ENCODE assay signal across 1 cellular context in the genomic region with DNA sequence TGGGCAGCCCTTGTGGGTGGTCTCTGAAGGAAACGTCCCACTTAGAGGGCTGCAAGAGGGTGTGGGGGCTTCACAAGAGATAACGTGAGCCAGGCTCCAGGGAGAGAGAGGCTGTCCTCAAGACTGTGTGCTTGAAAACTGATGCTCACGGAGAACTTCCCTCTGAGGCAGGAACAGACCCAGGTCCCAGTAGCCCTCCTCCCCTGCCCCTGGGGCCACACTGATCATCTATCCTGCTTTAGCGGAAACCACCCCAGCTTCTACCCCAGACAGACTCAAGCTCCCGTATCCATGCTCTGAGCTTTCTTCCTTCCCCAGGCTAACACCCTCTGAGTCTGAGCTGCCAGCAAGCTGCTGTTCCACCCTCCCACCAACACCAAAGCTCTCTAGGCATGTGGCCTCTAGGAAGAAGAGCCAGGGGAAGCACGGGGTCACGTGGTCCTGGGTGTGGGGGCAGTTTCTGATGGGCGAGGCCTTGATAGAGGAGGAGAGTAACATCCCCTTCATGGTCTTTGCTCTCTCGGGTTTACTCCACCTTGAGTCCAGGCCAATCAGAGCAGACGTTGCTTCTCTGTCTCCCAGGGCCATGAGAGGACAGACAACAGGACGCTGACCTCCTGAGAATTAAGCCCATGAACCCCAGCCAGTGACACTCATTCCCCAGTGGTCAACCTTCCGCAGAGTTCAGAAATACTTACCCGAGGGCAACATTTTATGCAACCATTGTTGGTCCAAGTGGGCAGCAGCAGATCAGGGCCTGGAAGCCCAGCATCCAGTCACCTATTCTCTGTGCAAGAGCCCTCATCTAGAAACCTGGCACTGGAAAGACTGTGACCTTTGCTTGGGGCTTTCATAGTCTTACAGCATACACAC.
TF ChIP-seq lines count a peak whose summit lies in the region.

No MANE protein-coding gene starts in this region.

TF ChIP-seq in HepG2, 621 proteins besides CTCF, POLR2A, EP300 and RAD21 (continued from another document and continues in another):
- TF ChIP-seq GPN1 (CRISPR knock-in tag; IDR thresholded peaks at IDR 0.05; ENCODE audit: borderline replicate concordance) (peak; percentile 67; the same call in 1 of the 2 replicates), PHF20 (CRISPR knock-in tag; IDR thresholded peaks at IDR 0.05) (no peak), HOXD1 (CRISPR knock-in tag; IDR thresholded peaks at IDR 0.05) (peak; percentile 43), HNRNPH1 (optimal IDR thresholded peaks at IDR 0.05; ENCODE audit: low read depth, low read length) (peak; percentile 97), NCOA1 (CRISPR knock-in tag; IDR thresholded peaks at IDR 0.05) (no peak), NCOR1 (IDR thresholded peaks at IDR 0.05; ENCODE audit: borderline replicate concordance, low read length) (peak; percentile 97), ZNF614 (CRISPR knock-in tag; IDR thresholded peaks at IDR 0.05; ENCODE audit: borderline replicate concordance) (peak; percentile 99), FOXC1 (CRISPR knock-in tag; IDR thresholded peaks at IDR 0.05; ENCODE audit: borderline replicate concordance) (no peak), KLF13 (CRISPR knock-in tag; IDR thresholded peaks at IDR 0.05) (peak; percentile 74; the same call in 1 of the 2 replicates), ZFY (CRISPR knock-in tag; IDR thresholded peaks at IDR 0.05) (peak; percentile 83), ZNF235 (CRISPR knock-in tag; IDR thresholded peaks at IDR 0.05; ENCODE audit: borderline replicate concordance) (peak; percentile 97; the same call in 1 of the 2 replicates), PHB2 (IDR thresholded peaks at IDR 0.05; ENCODE audit: partially characterized antibody) (no peak), HDAC2 (CRISPR knock-in tag; IDR thresholded peaks at IDR 0.05) (peak; percentile 98), NR1H2 (CRISPR knock-in tag; IDR thresholded peaks at IDR 0.05; ENCODE audit: borderline replicate concordance, low read depth) (no peak), ZNF136 (CRISPR knock-in tag; IDR thresholded peaks at IDR 0.05; ENCODE audit: low read depth) (peak; percentile 98), ZBTB42 (CRISPR knock-in tag; IDR thresholded peaks at IDR 0.05) (peak; percentile 74; the same call in 1 of the 2 replicates), CHD4 (IDR thresholded peaks at IDR 0.05; ENCODE audit: borderline replicate concordance, low read length) (no peak), NFIB (CRISPR knock-in tag; IDR thresholded peaks at IDR 0.05; ENCODE audit: borderline replicate concordance) (no peak), ZFYVE20 (CRISPR knock-in tag; IDR thresholded peaks at IDR 0.05; ENCODE audit: borderline replicate concordance, low read depth) (0 out of 2 replicates have a peak, but pooled peaks have one; percentile 63), RARG (CRISPR knock-in tag; IDR thresholded peaks at IDR 0.05; ENCODE audit: low read depth) (peak; percentile 99), POLR2G (IDR thresholded peaks at IDR 0.05; ENCODE audit: low read depth, low read length) (peak; percentile 99), ZNF883 (CRISPR knock-in tag; IDR thresholded peaks at IDR 0.05; ENCODE audit: not compliant biosample characterization) (peak; percentile 98), ZNF180 (CRISPR knock-in tag; IDR thresholded peaks at IDR 0.05; ENCODE audit: borderline replicate concordance, low read depth) (no peak), MATR3 (CRISPR knock-in tag; IDR thresholded peaks at IDR 0.05) (peak; percentile 91; the same call in 1 of the 2 replicates), KDM3A (CRISPR knock-in tag; IDR thresholded peaks at IDR 0.05; ENCODE audit: low read depth) (peak; percentile 99), HES4 (CRISPR knock-in tag; IDR thresholded peaks at IDR 0.05; ENCODE audit: borderline replicate concordance) (no peak), ZNF552 (CRISPR knock-in tag; IDR thresholded peaks at IDR 0.05; ENCODE audit: borderline replicate concordance) (peak; percentile 94), ZNF446 (CRISPR knock-in tag; IDR thresholded peaks at IDR 0.05) (no peak), ZNF44 (CRISPR knock-in tag; IDR thresholded peaks at IDR 0.05) (peak; percentile 76), MTA1 (CRISPR knock-in tag; IDR thresholded peaks at IDR 0.05; ENCODE audit: borderline replicate concordance) (peak; percentile 82; the same call in 1 of the 2 replicates), POGZ (CRISPR knock-in tag; IDR thresholded peaks at IDR 0.05) (peak; percentile 98), STAT5B (CRISPR knock-in tag; IDR thresholded peaks at IDR 0.05) (peak; percentile 91), CHCHD3 (CRISPR knock-in tag; IDR thresholded peaks at IDR 0.05) (peak; percentile 95; the same call in 1 of the 2 replicates), EHMT2 (IDR thresholded peaks at IDR 0.05; ENCODE audit: borderline replicate concordance, low read depth, low read length) (peak; percentile 95; the same call in 1 of the 2 replicates), FOXA3 (CRISPR knock-in tag; IDR thresholded peaks at IDR 0.05) (peak; percentile 90), RORA (CRISPR knock-in tag; IDR thresholded peaks at IDR 0.05) (no peak), ZNF383 (CRISPR knock-in tag; IDR thresholded peaks at IDR 0.05; ENCODE audit: borderline replicate concordance) (peak; percentile 100), ZNF17 (CRISPR knock-in tag; IDR thresholded peaks at IDR 0.05) (no peak), SRSF4 (IDR thresholded peaks at IDR 0.05; ENCODE audit: low read depth, low read length, poor library complexity, severe bottlenecking) (no peak), ZBTB7A (CRISPR knock-in tag; IDR thresholded peaks at IDR 0.05) (no peak), IKZF1 (IDR thresholded peaks at IDR 0.05) (no peak), DNMT1 (CRISPR knock-in tag; IDR thresholded peaks at IDR 0.05) (no peak), ELF3 (CRISPR knock-in tag; IDR thresholded peaks at IDR 0.05) (peak; percentile 96), MTA3 (CRISPR knock-in tag; IDR thresholded peaks at IDR 0.05) (no peak)
- TF ChIP-seq, protein P1, sequence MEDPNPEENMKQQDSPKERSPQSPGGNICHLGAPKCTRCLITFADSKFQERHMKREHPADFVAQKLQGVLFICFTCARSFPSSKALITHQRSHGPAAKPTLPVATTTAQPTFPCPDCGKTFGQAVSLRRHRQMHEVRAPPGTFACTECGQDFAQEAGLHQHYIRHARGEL (CRISPR knock-in tag; IDR thresholded peaks at IDR 0.05) = no peak; the same call in 1 of the 2 replicates
- TF ChIP-seq, protein P2, sequence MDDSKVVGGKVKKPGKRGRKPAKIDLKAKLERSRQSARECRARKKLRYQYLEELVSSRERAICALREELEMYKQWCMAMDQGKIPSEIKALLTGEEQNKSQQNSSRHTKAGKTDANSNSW (CRISPR knock-in tag; IDR thresholded peaks at IDR 0.05; ENCODE audit: borderline replicate concordance) = peak; percentile 53; the same call in 1 of the 2 replicates
- TF ChIP-seq, protein P3, sequence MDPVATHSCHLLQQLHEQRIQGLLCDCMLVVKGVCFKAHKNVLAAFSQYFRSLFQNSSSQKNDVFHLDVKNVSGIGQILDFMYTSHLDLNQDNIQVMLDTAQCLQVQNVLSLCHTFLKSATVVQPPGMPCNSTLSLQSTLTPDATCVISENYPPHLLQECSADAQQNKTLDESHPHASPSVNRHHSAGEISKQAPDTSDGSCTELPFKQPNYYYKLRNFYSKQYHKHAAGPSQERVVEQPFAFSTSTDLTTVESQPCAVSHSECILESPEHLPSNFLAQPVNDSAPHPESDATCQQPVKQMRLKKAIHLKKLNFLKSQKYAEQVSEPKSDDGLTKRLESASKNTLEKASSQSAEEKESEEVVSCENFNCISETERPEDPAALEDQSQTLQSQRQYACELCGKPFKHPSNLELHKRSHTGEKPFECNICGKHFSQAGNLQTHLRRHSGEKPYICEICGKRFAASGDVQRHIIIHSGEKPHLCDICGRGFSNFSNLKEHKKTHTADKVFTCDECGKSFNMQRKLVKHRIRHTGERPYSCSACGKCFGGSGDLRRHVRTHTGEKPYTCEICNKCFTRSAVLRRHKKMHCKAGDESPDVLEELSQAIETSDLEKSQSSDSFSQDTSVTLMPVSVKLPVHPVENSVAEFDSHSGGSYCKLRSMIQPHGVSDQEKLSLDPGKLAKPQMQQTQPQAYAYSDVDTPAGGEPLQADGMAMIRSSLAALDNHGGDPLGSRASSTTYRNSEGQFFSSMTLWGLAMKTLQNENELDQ (CRISPR knock-in tag; IDR thresholded peaks at IDR 0.05; ENCODE audit: borderline replicate concordance) = no peak; the same call in 1 of the 2 replicates
- TF ChIP-seq, protein P4, sequence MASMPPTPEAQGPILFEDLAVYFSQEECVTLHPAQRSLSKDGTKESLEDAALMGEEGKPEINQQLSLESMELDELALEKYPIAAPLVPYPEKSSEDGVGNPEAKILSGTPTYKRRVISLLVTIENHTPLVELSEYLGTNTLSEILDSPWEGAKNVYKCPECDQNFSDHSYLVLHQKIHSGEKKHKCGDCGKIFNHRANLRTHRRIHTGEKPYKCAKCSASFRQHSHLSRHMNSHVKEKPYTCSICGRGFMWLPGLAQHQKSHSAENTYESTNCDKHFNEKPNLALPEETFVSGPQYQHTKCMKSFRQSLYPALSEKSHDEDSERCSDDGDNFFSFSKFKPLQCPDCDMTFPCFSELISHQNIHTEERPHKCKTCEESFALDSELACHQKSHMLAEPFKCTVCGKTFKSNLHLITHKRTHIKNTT (CRISPR knock-in tag; IDR thresholded peaks at IDR 0.05) = no peak
- TF ChIP-seq, protein P5, sequence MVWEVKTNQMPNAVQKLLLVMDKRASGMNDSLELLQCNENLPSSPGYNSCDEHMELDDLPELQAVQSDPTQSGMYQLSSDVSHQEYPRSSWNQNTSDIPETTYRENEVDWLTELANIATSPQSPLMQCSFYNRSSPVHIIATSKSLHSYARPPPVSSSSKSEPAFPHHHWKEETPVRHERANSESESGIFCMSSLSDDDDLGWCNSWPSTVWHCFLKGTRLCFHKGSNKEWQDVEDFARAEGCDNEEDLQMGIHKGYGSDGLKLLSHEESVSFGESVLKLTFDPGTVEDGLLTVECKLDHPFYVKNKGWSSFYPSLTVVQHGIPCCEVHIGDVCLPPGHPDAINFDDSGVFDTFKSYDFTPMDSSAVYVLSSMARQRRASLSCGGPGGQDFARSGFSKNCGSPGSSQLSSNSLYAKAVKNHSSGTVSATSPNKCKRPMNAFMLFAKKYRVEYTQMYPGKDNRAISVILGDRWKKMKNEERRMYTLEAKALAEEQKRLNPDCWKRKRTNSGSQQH (CRISPR knock-in tag; IDR thresholded peaks at IDR 0.05; ENCODE audit: low read depth) = peak; percentile 98
- TF ChIP-seq, protein P6, sequence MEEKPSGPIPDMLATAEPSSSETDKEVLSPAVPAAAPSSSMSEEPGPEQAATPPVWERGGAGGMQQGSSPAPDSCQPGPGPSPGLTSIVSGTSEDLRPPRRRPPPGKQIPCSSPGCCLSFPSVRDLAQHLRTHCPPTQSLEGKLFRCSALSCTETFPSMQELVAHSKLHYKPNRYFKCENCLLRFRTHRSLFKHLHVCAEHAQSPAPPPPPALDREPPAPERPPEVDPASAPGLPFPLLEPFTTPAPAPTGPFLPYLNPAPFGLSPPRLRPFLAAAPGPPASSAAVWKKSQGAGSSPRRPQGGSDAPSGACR (CRISPR knock-in tag; IDR thresholded peaks at IDR 0.05) = no peak
- TF ChIP-seq, protein P7, sequence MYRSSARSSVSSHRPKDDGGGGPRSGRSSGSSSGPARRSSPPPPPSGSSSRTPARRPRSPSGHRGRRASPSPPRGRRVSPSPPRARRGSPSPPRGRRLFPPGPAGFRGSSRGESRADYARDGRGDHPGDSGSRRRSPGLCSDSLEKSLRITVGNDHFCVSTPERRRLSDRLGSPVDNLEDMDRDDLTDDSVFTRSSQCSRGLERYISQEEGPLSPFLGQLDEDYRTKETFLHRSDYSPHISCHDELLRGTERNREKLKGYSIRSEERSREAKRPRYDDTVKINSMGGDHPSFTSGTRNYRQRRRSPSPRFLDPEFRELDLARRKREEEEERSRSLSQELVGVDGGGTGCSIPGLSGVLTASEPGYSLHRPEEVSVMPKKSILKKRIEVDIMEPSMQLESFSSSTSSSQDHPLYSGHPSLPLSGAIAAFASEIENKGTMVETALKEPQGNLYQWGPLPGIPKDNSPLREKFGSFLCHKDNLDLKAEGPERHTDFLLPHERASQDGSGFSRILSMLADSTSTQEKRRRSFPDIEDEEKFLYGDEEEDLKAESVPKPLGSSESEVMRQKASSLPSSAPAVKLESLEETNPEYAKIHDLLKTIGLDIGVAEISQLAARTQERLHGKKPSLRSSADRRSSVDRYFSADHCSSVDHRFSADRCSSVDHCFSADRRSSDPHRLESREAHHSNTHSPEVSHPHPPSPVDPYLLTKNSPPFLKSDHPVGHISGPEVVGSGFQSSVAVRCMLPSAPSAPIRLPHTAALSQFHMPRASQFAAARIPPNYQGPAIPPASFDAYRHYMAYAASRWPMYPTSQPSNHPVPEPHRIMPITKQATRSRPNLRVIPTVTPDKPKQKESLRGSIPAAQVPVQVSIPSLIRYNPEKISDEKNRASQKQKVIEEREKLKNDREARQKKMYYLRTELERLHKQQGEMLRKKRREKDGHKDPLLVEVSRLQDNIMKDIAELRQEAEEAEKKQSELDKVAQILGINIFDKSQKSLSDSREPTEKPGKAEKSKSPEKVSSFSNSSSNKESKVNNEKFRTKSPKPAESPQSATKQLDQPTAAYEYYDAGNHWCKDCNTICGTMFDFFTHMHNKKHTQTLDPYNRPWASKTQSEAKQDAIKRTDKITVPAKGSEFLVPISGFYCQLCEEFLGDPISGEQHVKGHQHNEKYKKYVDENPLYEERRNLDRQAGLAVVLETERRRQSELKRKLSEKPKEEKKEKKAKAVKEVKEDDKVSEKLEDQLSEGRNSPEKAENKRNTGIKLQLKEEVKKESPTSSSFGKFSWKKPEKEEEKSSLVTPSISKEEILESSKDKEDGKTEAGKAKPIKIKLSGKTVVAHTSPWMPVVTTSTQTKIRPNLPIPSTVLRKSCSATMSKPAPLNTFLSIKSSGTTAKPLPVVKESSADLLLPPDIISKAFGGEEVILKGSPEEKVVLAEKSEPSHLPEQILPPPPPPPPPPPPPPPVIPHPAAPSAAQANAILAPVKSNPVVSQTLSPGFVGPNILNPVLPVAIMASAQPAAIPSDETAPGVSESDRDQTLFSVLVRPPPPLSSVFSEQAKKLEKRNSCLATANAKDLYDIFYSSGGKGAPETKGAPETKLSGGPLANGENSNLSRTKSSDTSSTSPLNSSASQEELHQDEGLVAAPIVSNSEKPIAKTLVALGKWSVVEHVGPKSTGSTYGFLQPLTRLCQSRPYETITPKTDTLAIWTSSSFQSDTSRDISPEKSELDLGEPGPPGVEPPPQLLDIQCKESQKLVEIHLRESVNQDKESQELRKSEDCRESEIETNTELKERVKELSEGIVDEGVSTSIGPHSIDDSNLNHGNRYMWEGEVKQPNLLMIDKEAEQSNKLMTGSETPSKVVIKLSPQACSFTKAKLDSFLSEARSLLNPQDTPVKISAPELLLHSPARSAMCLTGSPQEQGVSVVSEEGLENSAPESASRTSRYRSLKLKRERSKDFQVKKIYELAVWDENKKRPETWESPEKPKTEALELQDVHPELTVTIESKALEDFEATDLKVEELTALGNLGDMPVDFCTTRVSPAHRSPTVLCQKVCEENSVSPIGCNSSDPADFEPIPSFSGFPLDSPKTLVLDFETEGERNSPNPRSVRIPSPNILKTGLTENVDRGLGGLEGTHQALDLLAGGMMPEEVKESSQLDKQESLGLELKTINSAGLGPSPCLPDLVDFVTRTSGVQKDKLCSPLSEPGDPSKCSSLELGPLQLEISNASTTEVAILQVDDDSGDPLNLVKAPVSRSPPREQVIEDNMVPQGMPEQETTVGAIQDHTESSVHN (CRISPR knock-in tag; IDR thresholded peaks at IDR 0.05) = peak; percentile 98
